8 cellular contexts compared by ENCODE assay signal in the genomic region with DNA sequence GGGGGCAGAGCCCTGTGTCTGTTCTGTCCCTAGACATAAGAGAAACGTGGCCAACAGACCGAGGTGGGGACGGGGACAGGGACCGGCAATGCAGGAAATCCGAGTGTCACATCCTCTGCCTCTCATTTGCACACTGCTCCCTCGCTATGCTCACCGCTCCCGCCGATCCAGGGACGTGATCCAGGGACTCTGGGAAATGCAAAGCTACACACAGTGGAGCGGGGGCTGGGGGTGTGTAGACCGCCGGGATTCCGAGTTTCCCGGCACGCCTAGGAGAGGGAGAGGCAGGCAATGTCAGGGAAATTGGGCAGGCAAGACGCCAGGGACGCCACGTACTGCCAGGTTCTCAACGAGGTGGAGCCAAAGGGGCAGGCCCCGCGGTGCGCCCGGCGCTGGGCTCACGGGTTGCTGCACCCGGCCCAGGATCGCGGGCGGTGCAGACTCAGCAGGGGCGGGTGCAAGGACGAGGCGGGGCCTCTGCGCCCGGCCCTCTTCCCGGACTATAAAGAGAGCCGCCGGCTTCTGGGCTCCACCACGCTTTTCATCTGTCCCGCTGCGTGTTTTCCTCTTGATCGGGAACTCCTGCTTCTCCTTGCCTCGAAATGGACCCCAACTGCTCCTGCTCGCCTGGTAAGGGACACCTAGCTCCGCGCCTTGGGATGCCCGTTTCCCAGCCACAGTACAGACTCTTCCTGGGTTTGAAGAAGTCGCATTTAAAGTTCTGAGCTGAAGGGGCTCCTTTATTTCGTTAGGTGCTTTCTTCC. TPM values are rescaled to one million over a fixed set of nuclear protein-coding genes. Genes with fewer than 3 reads are reported as not detected.
A peak's percentile ranks its signal among the peaks of the same experiment; 100 is the strongest.
DNase-seq lines count a peak whose midpoint lies in the region; ATAC-seq and TF ChIP-seq lines count a peak whose summit lies in the region.

A gene (plus strand): TSS at position 532 of the 764 bp plus-strand sequence. CDS start 71 bp downstream, at position 603.

- peak within 1 kb of the TSS; percentile 65 for H2AFZ ChIP-seq in OCI-LY7 (ENCODE audit: low read length)

- no TSS peak for BruUV-seq in OCI-LY7 (replicated peaks; lab: Mats Ljungman, UMichigan)

- peak; percentile 97 for ATAC-seq in GM21423 (IDR thresholded peaks at IDR 0.05; ENCODE audit: unreplicated experiment)

- H3K4me1 ChIP-seq in HUES48 (ENCODE audit: control insufficient read depth, insufficient read depth, low read length) = peaks cover 15% of the 10 kb centered on the region
- peaks cover 22% of the 10 kb centered on the region for H3K4me1 ChIP-seq in OCI-LY7 (ENCODE audit: insufficient read depth, low read length, poor library complexity, severe bottlenecking)

- no peaks in the 10 kb centered on the region for H4K20me1 ChIP-seq in OCI-LY7 (ENCODE audit: insufficient read depth, low read length)

- H3K36me3 ChIP-seq in HUES48 (ENCODE audit: control insufficient read depth, insufficient read depth, low read length) = no peaks in the 10 kb centered on the region
- no peaks in the 10 kb centered on the region for H3K36me3 ChIP-seq in OCI-LY7 (ENCODE audit: insufficient read depth, low read length)

- H3K79me2 ChIP-seq in OCI-LY7 (ENCODE audit: insufficient read depth, low read depth, low read length) = no peaks in the 10 kb centered on the region

- CTCF ChIA-PET in OCI-LY7 (lab: Charles Lee; ENCODE audit: unreplicated experiment) = interaction anchor here (1.9 kb wide), 1 partner anchor 20 kb away, joined by 9 read pairs; no protein-coding TSS in a partner anchor

- no peaks in the 10 kb centered on the region for H3K9me2 ChIP-seq in OCI-LY7 (ENCODE audit: insufficient read depth, low read length)

- peaks cover 62% of the 10 kb centered on the region for H3K27me3 ChIP-seq in HUES48 (ENCODE audit: control insufficient read depth, insufficient read depth, low read length)

- no peak for TF ChIP-seq CTCF in OCI-LY7 (conservative IDR thresholded peaks at IDR 0.05; ENCODE audit: low read length)

- H3K9ac ChIP-seq in HUES48 (ENCODE audit: low read depth, low read length) = peak within 1 kb of the TSS; percentile 43

- H3K4me3 ChIP-seq in HUES48 (ENCODE audit: low read depth, low read length) (peak within 1 kb of the TSS; percentile 81), OCI-LY7 (ENCODE audit: low read depth, low read length, poor library complexity, severe bottlenecking) (peak within 1 kb of the TSS; percentile 69)

- H3K4me2 ChIP-seq in OCI-LY7 (ENCODE audit: low read length) = peak within 1 kb of the TSS; percentile 78

- H3K9me3 ChIP-seq in HUES48 (ENCODE audit: control insufficient read depth, insufficient read depth, low read length) (no peaks in the 10 kb centered on the region), OCI-LY7 (ENCODE audit: low read length) (no peaks in the 10 kb centered on the region)

- POLR2A ChIA-PET in OCI-LY7 (lab: Charles Lee) = interaction anchor here (0.5 to 2.0 kb wide), 3 partner anchors 19 to 1726 kb away, joined by 3 to 17 read pairs (median 3); no protein-coding TSS in a partner anchor

- H3K27ac ChIP-seq in HUES48 (ENCODE audit: low read depth, low read length) (peak within 1 kb of the TSS; percentile 46), OCI-LY7 (ENCODE audit: low read depth, low read length, poor library complexity, severe bottlenecking) (no peak within 1 kb of the TSS)

- DNase-seq in D341Med (ENCODE audit: low spot score) (peak; percentile 89), OCI-LY7 (ENCODE audit: low spot score) (peak; percentile 78), activated T-cell treated with anti-CD3 and anti-CD28 coated beads for 1 hour (ENCODE audit: low read depth) (peak; percentile 82), epidermal melanocyte (ENCODE audit: insufficient read length, low spot score) (peak; percentile 80), mucosa of gallbladder (ENCODE audit: low spot score) (peak; percentile 92)
- peak; percentile 64 to 67 for DNase-seq in stimulated activated CD8-positive, alpha-beta memory T cell treated with anti-CD3 and anti-CD28 coated beads, Interleukin-4, amount 100 ng/mL, for 4 hours (ENCODE audit: low read depth in 2 of 2, low spot score in 1 of 2)

- intact Hi-C loops in OCI-LY7 (cut with micrococcal nuclease; ENCODE audit: unreplicated experiment) = no loop called here

RNA-seq across cellular contexts. Expression of the gene that starts here (rescaled TPM):
- 17.1 and 18.8 TPM in 2 replicates for total RNA-seq in OCI-LY7 (2014; rRNA removed; shearing (Covaris generic))
- total RNA-seq in OCI-LY7 (2022) (14.6 and 21.2 TPM in 2 replicates), mucosa of gallbladder (75.1 TPM)
